ENCODE assay signal across 25 cellular contexts in the genomic region with DNA sequence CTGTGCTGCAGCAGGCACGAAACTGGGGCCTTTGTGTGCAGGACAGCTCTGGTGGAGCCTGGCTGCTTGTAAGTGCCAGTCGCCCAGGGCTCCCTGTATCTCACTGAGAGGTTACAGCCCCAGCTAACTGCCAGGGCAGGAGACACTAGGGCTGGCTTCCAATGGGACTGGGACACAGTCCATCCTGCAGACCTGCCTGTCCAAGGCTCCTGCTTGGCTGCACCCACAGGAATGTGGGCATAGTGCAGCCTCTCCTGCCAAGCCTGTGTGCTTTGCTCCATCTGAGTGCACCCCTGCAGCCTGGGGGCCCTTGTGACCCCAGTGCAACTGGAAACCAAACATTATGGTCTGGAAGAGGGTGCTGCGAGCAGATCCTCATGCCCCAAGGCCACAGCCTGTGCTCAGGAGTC.
DNase-seq lines count a peak whose midpoint lies in the region; ATAC-seq, FAIRE-seq and TF ChIP-seq lines count a peak whose summit lies in the region.
"Had no signal": no experiment of that assay in that cellular context is flagged by ENCODE, and none has a peak within 500 bp of the region (broad histone marks: within the 10 kb centered on the region; RNA-seq: fewer than 3 reads in every experiment).

No MANE protein-coding gene starts in this region.

- no peak for TF ChIP-seq EP300 in H1 (IDR thresholded peaks at IDR 0.05; ENCODE audit: borderline replicate concordance in 1 of 2, low read depth in 2 of 2, low read length in 2 of 2)

- H3K18ac ChIP-seq in H1 (ENCODE audit: extremely low read depth, low read length) (no peak overlapping the region), trophoblast cell (ENCODE audit: low read length) (no peak overlapping the region)

- H3K27ac ChIP-seq in H1 (ENCODE audit: low read depth, low read length) (no peak overlapping the region), trophoblast cell (ENCODE audit: low read depth, low read length) (no peak overlapping the region), upper lobe of right lung (no peak overlapping the region)
- H3K27ac ChIP-seq: BLaER1, RWPE1 had no signal

- no peak for TF ChIP-seq RAD21 in H1 (IDR thresholded peaks at IDR 0.05 in 1 of 2, conservative IDR thresholded peaks at IDR 0.05 in 1 of 2; ENCODE audit: low read depth in 2 of 2, low read length in 2 of 2)

- TF ChIP-seq CTCF in H1 (IDR thresholded peaks at IDR 0.05; ENCODE audit: control extremely low read depth in 1 of 3, insufficient read depth in 1 of 3, low read depth in 1 of 3, low read length in 3 of 3) (no peak), upper lobe of right lung (IDR thresholded peaks at IDR 0.05) (no peak)

- ATAC-seq in upper lobe of right lung (peak; percentile 39), GM21381 (IDR thresholded peaks at IDR 0.05; ENCODE audit: unreplicated experiment) (no peak)
- ATAC-seq: K562, Panc1 had no signal

- no peaks in the 10 kb centered on the region for H4K20me1 ChIP-seq in H1 (replicated peaks in 1 of 2; ENCODE audit: control insufficient read depth in 1 of 2, insufficient read depth in 2 of 2, low read length in 2 of 2)
- H4K20me1 ChIP-seq: BLaER1 had no signal

- H2AFZ ChIP-seq in H1 (ENCODE audit: low read length) (peak overlapping the region; percentile 53; the same call in 1 of the 2 replicates), trophoblast cell (ENCODE audit: insufficient read depth, low read length, poor library complexity) (no peak overlapping the region)

- H3K4me1 ChIP-seq in H1 (replicated peaks in 1 of 4; ENCODE audit: control insufficient read depth in 3 of 4, insufficient read depth in 4 of 4, low read length in 3 of 4) (no peaks in the 10 kb centered on the region; a peak in 1 of 7 replicates), trophoblast cell (ENCODE audit: control insufficient read depth in 1 of 2, insufficient read depth in 2 of 2, low read length in 2 of 2) (no peaks in the 10 kb centered on the region), upper lobe of right lung (no peaks in the 10 kb centered on the region)

- no peak for FAIRE-seq in H1 (lab: Jason Lieb, UNC)
- FAIRE-seq: D721Med, GM19239, K562 had no signal

- POLR2A ChIA-PET in H1 (lab: Charles Lee; ENCODE audit: partially characterized antibody) = no interaction called here

- H3K27me3 ChIP-seq in H1 (replicated peaks in 1 of 4; ENCODE audit: control insufficient read depth in 3 of 4, extremely low read depth in 1 of 4, insufficient read depth in 3 of 4, low read length in 3 of 4) (no peaks in the 10 kb centered on the region), trophoblast cell (ENCODE audit: insufficient read depth, low read length) (no peaks in the 10 kb centered on the region), upper lobe of right lung (no peaks in the 10 kb centered on the region)
- H3K27me3 ChIP-seq: BLaER1 had no signal

- no peaks in the 10 kb centered on the region for H3K23me2 ChIP-seq in H1 (ENCODE audit: low read depth, low read length)

- no peak overlapping the region for H2AK5ac ChIP-seq in H1 (ENCODE audit: low read depth, low read length)
- no peak overlapping the region for H2AK5ac ChIP-seq in trophoblast cell (ENCODE audit: low read length)

- H4K91ac ChIP-seq in H1 (replicated peaks; ENCODE audit: insufficient read length, low read length) (no peak overlapping the region), trophoblast cell (ENCODE audit: low read depth, low read length) (no peak overlapping the region)

- 69% methylated on average over 3 of the region's 3 CpGs; no CpG with 5 or more reads in 1 of the 2 experiments for WGBS in H1 (ENCODE audit: extremely low coverage in 1 of 2, insufficient coverage in 1 of 2, insufficient read length in 1 of 2, insufficient replicate concordance in 2 of 2, low coverage in 1 of 2, low lambda C conversion rate in 2 of 2, missing lambda C conversion rate in 1 of 2), 2 experiments
- no CpG with 5 or more reads among the region's 3 CpGs for WGBS in trophoblast cell (ENCODE audit: extremely low coverage, insufficient coverage, insufficient read length)

- H2BK5ac ChIP-seq in H1 (ENCODE audit: low read depth, low read length) (no peak overlapping the region), trophoblast cell (ENCODE audit: low read depth, low read length, poor library complexity) (no peak overlapping the region)

- H3K14ac ChIP-seq in H1 (ENCODE audit: insufficient read length) = no peak overlapping the region
- H3K14ac ChIP-seq in trophoblast cell (ENCODE audit: low read length) = no peak overlapping the region

- CTCF ChIA-PET in H1 (lab: Charles Lee; ENCODE audit: partially characterized antibody) = no interaction called here

- no peaks in the 10 kb centered on the region for H3K9me3 ChIP-seq in H1 (ENCODE audit: insufficient read depth in 2 of 2, low read depth in 1 of 2, low read length in 1 of 2)
- H3K9me3 ChIP-seq in trophoblast cell (ENCODE audit: insufficient read depth, low read depth, low read length) = no peaks in the 10 kb centered on the region
- H3K9me3 ChIP-seq in upper lobe of right lung = no peaks in the 10 kb centered on the region

- no peak overlapping the region for H3K23ac ChIP-seq in H1 (ENCODE audit: insufficient read length)
- H3K23ac ChIP-seq in trophoblast cell (ENCODE audit: low read length) = no peak overlapping the region

- no peaks in the 10 kb centered on the region for H3K36me3 ChIP-seq in H1 (ENCODE audit: control insufficient read depth in 2 of 4, insufficient read depth in 4 of 4, low read length in 3 of 4)
- H3K36me3 ChIP-seq in trophoblast cell (ENCODE audit: control insufficient read depth in 1 of 2, insufficient read depth in 2 of 2, low read length in 2 of 2) = no peaks in the 10 kb centered on the region
- H3K36me3 ChIP-seq in upper lobe of right lung = no peaks in the 10 kb centered on the region
- H3K36me3 ChIP-seq: BLaER1 had no signal

- H3K79me2 ChIP-seq in H1 (ENCODE audit: control insufficient read depth in 1 of 2, insufficient read depth in 2 of 2, low read length in 2 of 2) = no peaks in the 10 kb centered on the region
- no peaks in the 10 kb centered on the region for H3K79me2 ChIP-seq in trophoblast cell (ENCODE audit: control insufficient read depth, insufficient read depth, low read length, poor library complexity)

- intact Hi-C loops in upper lobe of right lung (cut with DNase I) = no loop called here

- H4K5ac ChIP-seq in H1 (ENCODE audit: insufficient read length, low read depth, low read length) = no peak overlapping the region

- H3K4me3 ChIP-seq in H1 (ENCODE audit: extremely low read depth in 1 of 4, insufficient read depth in 2 of 4, low read depth in 3 of 4, low read length in 4 of 4) (no peak overlapping the region), trophoblast cell (ENCODE audit: low read depth, low read length) (no peak overlapping the region), upper lobe of right lung (no peak overlapping the region)
- H3K4me3 ChIP-seq: BLaER1, K562 had no signal

- H3K9ac ChIP-seq in H1 (replicated peaks in 1 of 4; ENCODE audit: extremely low read depth in 1 of 4, low read depth in 3 of 4, low read length in 3 of 4) (no peak overlapping the region), trophoblast cell (ENCODE audit: low read length) (no peak overlapping the region)
- H3K9ac ChIP-seq: BLaER1 had no signal

- no peak for TF ChIP-seq POLR2A in H1 (IDR thresholded peaks at IDR 0.05; ENCODE audit: control extremely low read depth in 1 of 2, low read depth in 2 of 2, low read length in 2 of 2)

- H3K4ac ChIP-seq in H1 (replicated peaks; ENCODE audit: insufficient read length, low read depth, low read length) (no peak overlapping the region), trophoblast cell (ENCODE audit: low read depth, low read length) (no peak overlapping the region)

- H3K56ac ChIP-seq in H1 (replicated peaks; ENCODE audit: insufficient read length, low read depth, low read length) = no peak overlapping the region

- H2BK12ac ChIP-seq in H1 (ENCODE audit: low read depth, low read length) (no peak overlapping the region), trophoblast cell (ENCODE audit: low read length) (no peak overlapping the region)

- H2BK120ac ChIP-seq in H1 (replicated peaks; ENCODE audit: low read depth, low read length) = no peak overlapping the region
- H2BK120ac ChIP-seq in trophoblast cell (ENCODE audit: insufficient read depth, low read length, poor library complexity) = no peak overlapping the region

- no peak overlapping the region for H2BK15ac ChIP-seq in H1 (ENCODE audit: low read length)

- H2BK20ac ChIP-seq in H1 (ENCODE audit: low read length) = no peak overlapping the region

- H3K79me1 ChIP-seq in H1 (ENCODE audit: low read depth, low read length) = no peaks in the 10 kb centered on the region
- no peaks in the 10 kb centered on the region for H3K79me1 ChIP-seq in trophoblast cell (ENCODE audit: low read length)

- H3K4me2 ChIP-seq in H1 (ENCODE audit: insufficient read depth in 1 of 2, low read depth in 2 of 2, low read length in 2 of 2) (no peak overlapping the region), trophoblast cell (ENCODE audit: low read length) (no peak overlapping the region)
- H3K4me2 ChIP-seq: BLaER1 had no signal

- no peak overlapping the region for H4K12ac ChIP-seq in trophoblast cell (ENCODE audit: low read depth, low read length)

- DNase-seq in M059J (ENCODE audit: low read depth) = peak; percentile 59
- no peak for DNase-seq in H1 (ENCODE audit: low read depth in 1 of 2, low spot score in 2 of 2)
- no peak for DNase-seq in trophoblast cell
- peak; percentile 45 for DNase-seq in upper lobe of right lung
- DNase-seq in NCI-H2196 (lab: John Stamatoyannopoulos, UW; ENCODE audit: unreplicated experiment) = no peak
- DNase-seq in CD1c-positive myeloid dendritic cell (ENCODE audit: extremely low spot score) = no peak
- DNase-seq: CD4-positive, alpha-beta T cell; H7; Kasumi-1; MV-4-11; NCI-H1105; NCI-H146; NCI-H1930; NCI-H2107; NCI-H446; NCI-H524 treated with DMSO at 0.1 percent for 48 hours; NCI-H82; SHP77 had no signal

- H4K8ac ChIP-seq in H1 (ENCODE audit: extremely low read depth, insufficient read depth, low read length) (no peak overlapping the region), trophoblast cell (ENCODE audit: low read depth, low read length) (peak overlapping the region; percentile 44)

TF ChIP-seq in H1, 55 proteins besides CTCF, POLR2A, EP300 and RAD21 (continues in another document):
- no peak for TF ChIP-seq TAF7 (optimal IDR thresholded peaks at IDR 0.05; ENCODE audit: borderline replicate concordance, low read depth, low read length)
- no peak for TF ChIP-seq TCF12 (IDR thresholded peaks at IDR 0.05; ENCODE audit: low read depth, low read length)
- no peak for TF ChIP-seq TEAD4 (IDR thresholded peaks at IDR 0.05; ENCODE audit: low read depth, low read length)
- TF ChIP-seq SP1 (IDR thresholded peaks at IDR 0.05; ENCODE audit: low read depth, low read length) = no peak
- TF ChIP-seq FOSL1 (IDR thresholded peaks at IDR 0.05; ENCODE audit: insufficient read depth, low read depth, low read length) = no peak
- no peak for TF ChIP-seq RXRA (IDR thresholded peaks at IDR 0.05; ENCODE audit: insufficient read depth, low read depth, low read length)
- no peak for TF ChIP-seq CREB1 (IDR thresholded peaks at IDR 0.05)
- no peak for TF ChIP-seq GABPA (IDR thresholded peaks at IDR 0.05; ENCODE audit: borderline replicate concordance, insufficient read depth, low read length)
- TF ChIP-seq POU5F1 (IDR thresholded peaks at IDR 0.05; ENCODE audit: low read depth, low read length) = no peak

Comparison
In these comparisons a context has a peak if more than half of its experiments do, and no peak if none do; other contexts are left out.
1. DNase-seq: peak in M059J (single experiment) and upper lobe of right lung (single experiment); none in H1 (0 of 2), trophoblast cell (0 of 2), NCI-H2196 (single experiment) and CD1c-positive myeloid dendritic cell (single experiment).